16 cellular contexts compared by ENCODE assay signal in the genomic region with DNA sequence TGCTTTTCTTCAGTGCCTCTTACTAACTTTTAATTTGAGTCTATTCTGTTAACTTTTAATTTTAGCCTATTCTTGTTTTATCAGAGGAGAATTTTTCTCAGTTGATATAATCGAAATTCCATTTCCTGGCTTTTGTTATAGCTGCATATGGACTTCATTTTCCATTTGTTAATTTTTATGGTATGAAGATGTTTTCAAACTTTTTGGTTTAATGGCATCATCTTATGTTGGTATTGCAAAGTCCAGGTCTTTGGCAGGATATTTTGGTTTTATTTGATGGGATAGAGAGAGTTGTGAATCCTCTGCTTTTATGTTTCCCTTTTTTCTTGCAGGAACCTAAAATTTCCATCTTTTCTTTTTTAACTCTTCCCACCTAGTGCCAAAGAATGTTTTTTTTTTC.
DNase-seq lines count a peak whose midpoint lies in the region; ATAC-seq and TF ChIP-seq lines count a peak whose summit lies in the region.
"Had no signal": no experiment of that assay in that cellular context is flagged by ENCODE, and none has a peak within 500 bp of the region (broad histone marks: within the 10 kb centered on the region; RNA-seq: fewer than 3 reads in every experiment).

No MANE protein-coding gene starts in this region.

- H3K36me3 ChIP-seq in lower lobe of right lung, result no peaks in the 10 kb centered on the region

- TF ChIP-seq CTCF in HFFc6 (IDR thresholded peaks at IDR 0.05) (no peak), lower lobe of right lung (IDR thresholded peaks at IDR 0.05) (no peak)

- intact Hi-C loops in lower lobe of right lung (cut with DNase I), result no loop called here

- no peak overlapping the region for H3K4me3 ChIP-seq in lower lobe of right lung
- H3K4me3 ChIP-seq: GM12878, GM23338 had no signal

- peaks cover 28% of the 10 kb centered on the region for H3K4me1 Mint-ChIP-seq in HFFc6 (ENCODE audit: low read depth)
- H3K4me1 Mint-ChIP-seq in T-helper 2 cell treated with Interferon-gamma antibody and Interleukin-4, amounts not matched to agents 5 μg/mL and 100 μg/mL, for 36 hours (ENCODE audit: low read depth), result no peaks in the 10 kb centered on the region
- H3K4me1 Mint-ChIP-seq: CD4-positive, alpha-beta memory T cell had no signal

- H3K36me3 Mint-ChIP-seq in HFFc6 (ENCODE audit: low read depth), result peaks cover 23% of the 10 kb centered on the region; the same call in 1 of the 2 replicates
- H3K36me3 Mint-ChIP-seq in T-helper 2 cell treated with Interferon-gamma antibody and Interleukin-4, amounts not matched to agents 5 μg/mL and 100 μg/mL, for 36 hours (ENCODE audit: low read depth), result no peaks in the 10 kb centered on the region
- H3K36me3 Mint-ChIP-seq: CD4-positive, alpha-beta memory T cell had no signal

- H3K27ac ChIP-seq in lower lobe of right lung, result no peak overlapping the region

- H3K9me3 ChIP-seq in lower lobe of right lung, result no peaks in the 10 kb centered on the region

- no peaks in the 10 kb centered on the region for H3K27me3 ChIP-seq in lower lobe of right lung (ENCODE audit: low read depth)

- DNase-seq in AG20443 (ENCODE audit: low spot score) (peak; percentile 21), HFFc6 (no peak), fibroblast of gingiva (ENCODE audit: low read depth) (peak; percentile 35), NOMO-1 treated with DMSO at 0.1 percent for 48 hours (lab: John Stamatoyannopoulos, UW; ENCODE audit: unreplicated experiment) (no peak), DMS153 (lab: John Stamatoyannopoulos, UW) (no peak), lower lobe of right lung (no peak)
- DNase-seq in T-helper 2 cell treated with Interferon-gamma antibody and Interleukin-4, amounts not matched to agents 5 μg/mL and 100 μg/mL, for 36 hours (ENCODE audit: low spot score), result no peak
- DNase-seq: C1 segment of cervical spinal cord; Calu3; CD4-positive, alpha-beta memory T cell; COR-L47; DND-41; H9 had no signal

- H3K27ac Mint-ChIP-seq in HFFc6, result peak overlapping the region; percentile 2; the same call in 1 of the 2 replicates
- H3K27ac Mint-ChIP-seq in T-helper 2 cell treated with Interferon-gamma antibody and Interleukin-4, amounts not matched to agents 5 μg/mL and 100 μg/mL, for 36 hours, result no peak overlapping the region
- H3K27ac Mint-ChIP-seq: CD4-positive, alpha-beta memory T cell; GM23338; H9 had no signal

- no peaks in the 10 kb centered on the region for H3K4me1 ChIP-seq in lower lobe of right lung

- no peak for ATAC-seq in lower lobe of right lung
- ATAC-seq: GM12878, GM23338, HCT116 had no signal

- H3K27me3 Mint-ChIP-seq in HFFc6 (ENCODE audit: insufficient read depth), result no peaks in the 10 kb centered on the region; the same call in none of the 2 replicates
- no peaks in the 10 kb centered on the region for H3K27me3 Mint-ChIP-seq in T-helper 2 cell treated with Interferon-gamma antibody and Interleukin-4, amounts not matched to agents 5 μg/mL and 100 μg/mL, for 36 hours (ENCODE audit: low read depth)

- peaks cover 18% of the 10 kb centered on the region for H3K9me3 Mint-ChIP-seq in HFFc6
- peaks cover 10% of the 10 kb centered on the region for H3K9me3 Mint-ChIP-seq in T-helper 2 cell treated with Interferon-gamma antibody and Interleukin-4, amounts not matched to agents 5 μg/mL and 100 μg/mL, for 36 hours

- no peak overlapping the region for H3K4me3 Mint-ChIP-seq in HFFc6
- H3K4me3 Mint-ChIP-seq in T-helper 2 cell treated with Interferon-gamma antibody and Interleukin-4, amounts not matched to agents 5 μg/mL and 100 μg/mL, for 36 hours, result no peak overlapping the region
- H3K4me3 Mint-ChIP-seq: CD4-positive, alpha-beta memory T cell; GM23338; H9 had no signal

Comparison
In these comparisons a context has a peak if more than half of its experiments do, and no peak if none do; other contexts are left out.
1. DNase-seq: peak in AG20443 (single experiment) and fibroblast of gingiva (single experiment); none in HFFc6 (single experiment), NOMO-1 treated with DMSO at 0.1 percent for 48 hours (single experiment), T-helper 2 cell treated with Interferon-gamma antibody and Interleukin-4, amounts not matched to agents 5 μg/mL and 100 μg/mL, for 36 hours (single experiment), DMS153 (single experiment) and lower lobe of right lung (single experiment).